ENCODE assay signal across 27 cellular contexts in genomic region chrX:96689951-96690350, GRCh38.
"Had no signal": no experiment of that assay in that cellular context is flagged by ENCODE, and none has a peak within 500 bp of the region (broad histone marks: within the 10 kb centered on the region; RNA-seq: fewer than 3 reads in every experiment).

No MANE protein-coding gene starts in this region.

- H3K36me3 ChIP-seq: neutrophil, ovary, prostate gland, right atrium auricular region, upper lobe of left lung, WERI-Rb-1 had no signal

- H3K9me3 Mint-ChIP-seq: activated CD4-positive, alpha-beta T cell treated with anti-CD3 and anti-CD28 coated beads, Interleukin-2, amount 10 ng/mL, durations not matched to agents 7 days and 5 days; activated CD8-positive, alpha-beta T cell treated with anti-CD3 and anti-CD28 coated beads for 36 hours; activated T-helper 1 cell treated with anti-CD3 and anti-CD28 coated beads, Interleukin-12 subunit alpha, Interleukin-12 subunit beta, Interleukin-2, Interleukin-4 antibody, amounts not matched to agents 30 ng/mL and 10 ng/mL and 1 ng/mL, durations not matched to agents 14 hours and 24 hours and 36 hours; brain; immature natural killer cell; memory B cell; natural killer cell treated with Interleukin-12 subunit alpha and Interleukin-12 subunit beta and Interleukin-15 and Interleukin-18, amount 100 ng/mL, for 72 hours; T-cell had no signal

- FAIRE-seq: TTC549 had no signal

- H3K4me3 ChIP-seq: hepatocyte, ovary, prostate gland, right atrium auricular region, upper lobe of left lung had no signal

- H3K27ac Mint-ChIP-seq: activated CD4-positive, alpha-beta T cell treated with anti-CD3 and anti-CD28 coated beads, Interleukin-2, amount 10 ng/mL, durations not matched to agents 7 days and 5 days; activated CD8-positive, alpha-beta memory T cell treated with anti-CD3 and anti-CD28 coated beads, Interleukin-2, amount 10 ng/mL, durations not matched to agents 7 days and 5 days; activated CD8-positive, alpha-beta T cell treated with anti-CD3 and anti-CD28 coated beads for 36 hours; activated T-helper 1 cell treated with anti-CD3 and anti-CD28 coated beads, Interleukin-12 subunit alpha, Interleukin-12 subunit beta, Interleukin-2, Interleukin-4 antibody, amounts not matched to agents 30 ng/mL and 10 ng/mL and 1 ng/mL, durations not matched to agents 14 hours and 24 hours and 36 hours; immature natural killer cell; memory B cell; natural killer cell treated with Interleukin-12 subunit alpha and Interleukin-12 subunit beta and Interleukin-15 and Interleukin-18, amount 100 ng/mL, for 72 hours; T-cell had no signal

- H3K27me3 ChIP-seq: foreskin keratinocyte, hepatocyte, neutrophil, ovary, right atrium auricular region, upper lobe of left lung had no signal

- H3K27me3 Mint-ChIP-seq: activated CD4-positive, alpha-beta T cell treated with anti-CD3 and anti-CD28 coated beads, Interleukin-2, amount 10 ng/mL, durations not matched to agents 7 days and 5 days; activated CD8-positive, alpha-beta memory T cell treated with anti-CD3 and anti-CD28 coated beads, Interleukin-2, amount 10 ng/mL, durations not matched to agents 7 days and 5 days; activated CD8-positive, alpha-beta T cell treated with anti-CD3 and anti-CD28 coated beads for 36 hours; memory B cell; natural killer cell treated with Interleukin-12 subunit alpha and Interleukin-12 subunit beta and Interleukin-15 and Interleukin-18, amount 100 ng/mL, for 72 hours had no signal

- H3K9me3 ChIP-seq: neutrophil, ovary, prostate gland, right atrium auricular region, upper lobe of left lung had no signal

- ATAC-seq: activated CD8-positive, alpha-beta memory T cell treated with anti-CD3 and anti-CD28 coated beads, Interleukin-2, amount 10 ng/mL, durations not matched to agents 7 days and 5 days; activated CD8-positive, alpha-beta T cell treated with anti-CD3 and anti-CD28 coated beads for 36 hours; foreskin keratinocyte; natural killer cell treated with Interleukin-12 subunit alpha and Interleukin-12 subunit beta and Interleukin-15 and Interleukin-18, amount 100 ng/mL, for 72 hours; stimulated activated naive CD8-positive, alpha-beta T cell treated with anti-CD3 and anti-CD28 coated beads, Interleukin-15, Interleukin-2, amounts not matched to agents 100 U/mL and 50 U/mL, for 24 hours; T-cell had no signal

- H3K27ac ChIP-seq: foreskin keratinocyte, hepatocyte, neutrophil, ovary, prostate gland, right atrium auricular region, upper lobe of left lung, WERI-Rb-1 had no signal

- H3K4me3 Mint-ChIP-seq: activated CD4-positive, alpha-beta T cell treated with anti-CD3 and anti-CD28 coated beads, Interleukin-2, amount 10 ng/mL, durations not matched to agents 7 days and 5 days; activated CD8-positive, alpha-beta memory T cell treated with anti-CD3 and anti-CD28 coated beads, Interleukin-2, amount 10 ng/mL, durations not matched to agents 7 days and 5 days; activated CD8-positive, alpha-beta T cell treated with anti-CD3 and anti-CD28 coated beads for 36 hours; activated T-helper 1 cell treated with anti-CD3 and anti-CD28 coated beads, Interleukin-12 subunit alpha, Interleukin-12 subunit beta, Interleukin-2, Interleukin-4 antibody, amounts not matched to agents 30 ng/mL and 10 ng/mL and 1 ng/mL, durations not matched to agents 14 hours and 24 hours and 36 hours; immature natural killer cell; memory B cell; natural killer cell treated with Interleukin-12 subunit alpha and Interleukin-12 subunit beta and Interleukin-15 and Interleukin-18, amount 100 ng/mL, for 72 hours; T-cell had no signal

- H3K4me1 ChIP-seq: foreskin keratinocyte, prostate gland, right atrium auricular region had no signal

- DNase-seq: activated CD4-positive, alpha-beta T cell treated with anti-CD3 and anti-CD28 coated beads, Interleukin-2, amount 10 ng/mL, durations not matched to agents 7 days and 5 days; activated CD4-positive, CD25-positive, alpha-beta regulatory T cell treated with anti-CD3 and anti-CD28 coated beads, Interleukin-2, amount 50 U/mL, for 72 hours; activated CD8-positive, alpha-beta memory T cell treated with anti-CD3 and anti-CD28 coated beads, Interleukin-2, amount 10 ng/mL, durations not matched to agents 7 days and 5 days; activated CD8-positive, alpha-beta T cell treated with anti-CD3 and anti-CD28 coated beads for 36 hours; activated gamma-delta T cell; activated naive CD4-positive, alpha-beta T cell treated with anti-CD3 and anti-CD28 coated beads, Interleukin-2, amount 50 U/mL, for 16 hours; anterior cingulate cortex; caudate nucleus; dermis blood vessel endothelial cell; effector CD8-positive, alpha-beta T cell; foreskin keratinocyte; immature natural killer cell; ovary; stimulated activated CD4-positive, alpha-beta T cell treated with anti-CD3 and anti-CD28 coated beads, Interleukin-4, amount 100 ng/mL, for 4 hours; stimulated activated naive CD8-positive, alpha-beta T cell treated with anti-CD3 and anti-CD28 coated beads, Interleukin-15, Interleukin-2, amounts not matched to agents 100 U/mL and 50 U/mL, for 24 hours; T-cell; upper lobe of left lung; WERI-Rb-1 had no signal

- H3K36me3 Mint-ChIP-seq: brain, immature natural killer cell, T-cell had no signal

- H2AFZ ChIP-seq: hepatocyte had no signal

- H3K4me2 ChIP-seq: hepatocyte had no signal
